In genomic region chr16:2428051-2428786, GRCh38 we compare ENCODE assay signal across 7 cellular contexts. TPM values are rescaled to one million over a fixed set of nuclear protein-coding genes. Genes with fewer than 3 reads are reported as not detected.
A peak's percentile ranks its signal among the peaks of the same experiment; 100 is the strongest.
DNase-seq lines count a peak whose midpoint lies in the region; ATAC-seq, FAIRE-seq and TF ChIP-seq lines count a peak whose summit lies in the region.

No MANE protein-coding gene starts in this region.

- H3K9me3 ChIP-seq in RWPE2 (ENCODE audit: severe bottlenecking) (no peaks in the 10 kb centered on the region), ectodermal cell (ENCODE audit: control insufficient read depth, low read length) (no peaks in the 10 kb centered on the region)

- peaks cover 1% of the 10 kb centered on the region for H3K27me3 Mint-ChIP-seq in HFFc6 (ENCODE audit: insufficient read depth)

- peak overlapping the region; percentile 90 for H3K4me3 Mint-ChIP-seq in HFFc6

- H3K4me3 ChIP-seq in RWPE2 (ENCODE audit: severe bottlenecking) (peak overlapping the region; percentile 97), ectodermal cell (ENCODE audit: insufficient read depth, low read depth, low read length) (peak overlapping the region; percentile 91)

- POLR2A ChIA-PET in GM10248 (lab: Yijun Ruan, JAX): no interaction called here

- H3K36me3 ChIP-seq in RWPE2 (ENCODE audit: low read depth) (peaks cover 29% of the 10 kb centered on the region), ectodermal cell (ENCODE audit: control insufficient read depth, insufficient read depth, low read length) (peaks cover 11% of the 10 kb centered on the region)

- peak overlapping the region; percentile 89 for H3K27ac Mint-ChIP-seq in HFFc6

- H3K4me1 ChIP-seq in RWPE2 (ENCODE audit: insufficient read depth, poor library complexity, severe bottlenecking) (peaks cover 7% of the 10 kb centered on the region), ectodermal cell (ENCODE audit: control insufficient read depth, insufficient read depth, low read length) (peaks cover 12% of the 10 kb centered on the region)

- peak; percentile 28 for ATAC-seq in RWPE2 (ENCODE audit: low read depth)

- CTCF ChIA-PET in GM10248 (lab: Yijun Ruan, JAX): interaction anchor here (0.9 to 3.0 kb wide), 7 partner anchors 10 to 73 kb away, joined by 3 to 11 read pairs (median 4); no protein-coding TSS in a partner anchor

- WGBS in ectodermal cell, 2 experiments: 33% methylated on average over 28 of the region's 28 CpGs

- no peak for FAIRE-seq in urothelium cell line (lab: Jason Lieb, UNC)

- H3K4me1 Mint-ChIP-seq in HFFc6 (ENCODE audit: low read depth): peaks cover 31% of the 10 kb centered on the region

- H3K27me3 ChIP-seq in RWPE2 (ENCODE audit: insufficient read depth, poor library complexity, severe bottlenecking) (no peaks in the 10 kb centered on the region), ectodermal cell (ENCODE audit: control insufficient read depth, insufficient read depth, low read length, poor library complexity, severe bottlenecking) (no peaks in the 10 kb centered on the region)

- H3K27ac ChIP-seq in RWPE2 (ENCODE audit: poor library complexity, severe bottlenecking) (peak overlapping the region; percentile 68), ectodermal cell (ENCODE audit: insufficient read depth, low read depth, low read length, poor library complexity, severe bottlenecking) (no peak overlapping the region)

- DNase-seq in GM10248 (ENCODE audit: extremely low spot score): peak; percentile 69
- peak; percentile 32 for DNase-seq in HFFc6
- no peak for DNase-seq in RWPE2 (ENCODE audit: low spot score)
- DNase-seq in midbrain (lab: John Stamatoyannopoulos, UW): peak; percentile 4
- peak; percentile 63 for DNase-seq in urothelium cell line (ENCODE audit: low spot score)
- DNase-seq in pons (ENCODE audit: low spot score): no peak

- peak; percentile 47 for TF ChIP-seq CTCF in GM10248 (IDR thresholded peaks at IDR 0.05; ENCODE audit: control extremely low read depth, extremely low read depth, low read depth, missing control alignments)
- peak; percentile 66 for TF ChIP-seq CTCF in HFFc6 (IDR thresholded peaks at IDR 0.05)
- TF ChIP-seq CTCF in RWPE2 (IDR thresholded peaks at IDR 0.05; ENCODE audit: poor library complexity, severe bottlenecking): peak; percentile 23

- no peaks in the 10 kb centered on the region for H3K9me3 Mint-ChIP-seq in HFFc6

- peaks cover 11% of the 10 kb centered on the region; the same call in 1 of the 2 replicates for H3K36me3 Mint-ChIP-seq in HFFc6 (ENCODE audit: low read depth)

RNA-seq across cellular contexts. Expression of gene CCNF, which starts 1.0 kb away (rescaled TPM):
- total RNA-seq in HFFc6 (2021; fragmentation: NEBNext Ultra II Directional; extraction: Animal tissue kit (Norgen Biotek cat#: 25700)): 10 to 100 TPM; 10.9 to 22.3 (median 19.8) TPM
- polyA plus RNA-seq in ectodermal cell (2013, experiment 1 of 4): 39.8 TPM
- 35.6 TPM for polyA plus RNA-seq in ectodermal cell (2013, experiment 2 of 4)
- polyA plus RNA-seq in ectodermal cell (2013, experiment 3 of 4): 31.7 TPM
- 31.2 TPM for polyA plus RNA-seq in ectodermal cell (2013, experiment 4 of 4)

RNA-seq across cellular contexts. Expression of gene TEDC2, which starts 31.7 kb away (rescaled TPM):
- 1 to 10 TPM; 3.6 to 8.3 (median 8.0) TPM for total RNA-seq in HFFc6 (2021; fragmentation: NEBNext Ultra II Directional; extraction: Animal tissue kit (Norgen Biotek cat#: 25700))
- polyA plus RNA-seq in ectodermal cell (2013, experiment 1 of 4): 39.5 TPM
- polyA plus RNA-seq in ectodermal cell (2013, experiment 2 of 4): 36.5 TPM
- polyA plus RNA-seq in ectodermal cell (2013, experiment 3 of 4): 37.5 TPM
- polyA plus RNA-seq in ectodermal cell (2013, experiment 4 of 4): 32.7 TPM

RNA-seq across cellular contexts. Expression of gene NTN3, which starts 42.9 kb away (rescaled TPM):
- under 1 TPM; 0.22 to 0.47 (median 0.33) TPM for total RNA-seq in HFFc6 (2021; fragmentation: NEBNext Ultra II Directional; extraction: Animal tissue kit (Norgen Biotek cat#: 25700))
- 0.67 TPM for polyA plus RNA-seq in ectodermal cell (2013, experiment 1 of 4)
- polyA plus RNA-seq in ectodermal cell (2013, experiment 2 of 4): 1.0 TPM
- 0.85 TPM for polyA plus RNA-seq in ectodermal cell (2013, experiment 3 of 4)
- 0.77 TPM for polyA plus RNA-seq in ectodermal cell (2013, experiment 4 of 4)

RNA-seq across cellular contexts. Expression of gene TBC1D24, which starts 46.7 kb away (rescaled TPM):
- total RNA-seq in HFFc6 (2021; fragmentation: NEBNext Ultra II Directional; extraction: Animal tissue kit (Norgen Biotek cat#: 25700)): 10 to 100 TPM; 15.8 to 30.3 (median 19.0) TPM
- polyA plus RNA-seq in ectodermal cell (2013, experiment 1 of 4): 11.5 TPM
- 11.1 TPM for polyA plus RNA-seq in ectodermal cell (2013, experiment 2 of 4)
- 8.4 TPM for polyA plus RNA-seq in ectodermal cell (2013, experiment 3 of 4)
- 9.3 TPM for polyA plus RNA-seq in ectodermal cell (2013, experiment 4 of 4)

Comparison
In these comparisons a context has a peak if more than half of its experiments do, and no peak if none do; other contexts are left out.
1. DNase-seq: peak in GM10248 (single experiment), HFFc6 (single experiment), midbrain (single experiment) and urothelium cell line (single experiment); none in RWPE2 (single experiment) and pons (single experiment).
2. Peak in every context shown above with its lines, with median percentiles within 50 percentile points of each other: CTCF ChIP-seq.